Comparison of ENCODE assay signal across 15 cellular contexts in genomic region chr18:652131-652530, GRCh38. TPM values are rescaled to one million over a fixed set of nuclear protein-coding genes. Genes with fewer than 3 reads are reported as not detected.
"Had no signal": no experiment of that assay in that cellular context is flagged by ENCODE, and none has a peak within 500 bp of the region (broad histone marks: within the 10 kb centered on the region; RNA-seq: fewer than 3 reads in every experiment).

No MANE protein-coding gene starts in this region.

- H3K36me3 ChIP-seq: cardiac muscle cell, left ventricle myocardium inferior had no signal

- H3K27me3 ChIP-seq: cardiac muscle cell had no signal

- H3K9me3 ChIP-seq: left ventricle myocardium inferior had no signal

- DNase-seq: activated naive CD4-positive, alpha-beta T cell treated with anti-CD3 and anti-CD28 coated beads, Interleukin-2, amount 50 U/mL, for 16 hours; activated T-cell treated with anti-CD3 and anti-CD28 coated beads, Interleukin-2, amount 50 U/mL, for 24 hours; left ventricle myocardium inferior; naive thymus-derived CD4-positive, alpha-beta T cell; posterior cingulate gyrus; retina; stimulated activated CD4-positive, alpha-beta T cell treated with anti-CD3 and anti-CD28 coated beads, Interleukin-15, amount 100 ng/mL, for 24 hours; stimulated activated CD4-positive, alpha-beta T cell treated with anti-CD3 and anti-CD28 coated beads, Interleukin-4, amount 100 ng/mL, for 1 hour; stimulated activated naive B cell treated with anti-CD40 and anti-IgM and Interleukin-4, amounts not matched to agents 10 μg/mL and 1 μg/mL and 100 μg/mL, for 72 hours; T1000; trophoblast cell had no signal

- ATAC-seq: activated CD4-positive, CD25-positive, alpha-beta regulatory T cell treated with anti-CD3 and anti-CD28 coated beads, Interleukin-2, amount 50 U/mL, for 24 hours; naive thymus-derived CD4-positive, alpha-beta T cell; stimulated activated naive B cell treated with anti-CD40 and anti-IgM and Interleukin-4, amounts not matched to agents 10 μg/mL and 1 μg/mL and 100 μg/mL, for 72 hours had no signal

- H3K27ac ChIP-seq: cardiac muscle cell, left ventricle myocardium inferior, skin epidermis had no signal

- H3K4me3 ChIP-seq: cardiac muscle cell, left ventricle myocardium inferior, skin epidermis had no signal

RNA-seq across cellular contexts. Expression of gene TYMS, which starts 5.3 kb away (rescaled TPM):
- polyA plus RNA-seq: naive thymus-derived CD4-positive, alpha-beta T cell had no signal

RNA-seq across cellular contexts. Expression of gene CLUL1, which starts 55.3 kb away (rescaled TPM):
- total RNA-seq: left ventricle myocardium inferior, mononuclear cell had no signal
